ENCODE assay signal across 22 cellular contexts in the genomic region with DNA sequence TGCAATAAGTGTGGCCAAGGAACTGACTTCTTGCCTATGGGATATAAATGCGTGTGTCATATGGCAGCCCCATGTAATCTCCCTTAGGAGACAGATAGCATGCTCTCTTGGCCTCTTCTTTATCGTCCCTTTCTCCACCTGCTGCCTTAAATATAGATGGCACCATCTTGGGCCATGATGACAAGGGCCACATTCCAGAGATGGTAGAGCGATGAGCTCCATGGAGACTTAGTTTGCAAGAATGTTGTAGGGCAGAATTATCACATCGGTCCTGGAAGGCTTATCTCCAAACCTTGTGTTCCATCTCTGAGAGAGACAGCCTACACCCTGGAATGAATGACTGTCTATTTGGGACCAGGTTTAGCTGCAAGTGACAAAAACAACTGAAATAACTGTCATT.
"Had no signal": no experiment of that assay in that cellular context is flagged by ENCODE, and none has a peak within 500 bp of the region (broad histone marks: within the 10 kb centered on the region; RNA-seq: fewer than 3 reads in every experiment).

No MANE protein-coding gene starts in this region.

- H2AFZ ChIP-seq: parathyroid adenoma had no signal

- H3K4me3 Mint-ChIP-seq: effector memory CD8-positive, alpha-beta T cell; memory B cell; natural killer cell; neural crest cell; stimulated activated memory B cell treated with anti-CD40 and anti-IgM and Interleukin-4, amounts not matched to agents 10 μg/mL and 1 μg/mL and 100 μg/mL, for 72 hours had no signal

- H3K27ac Mint-ChIP-seq: effector memory CD8-positive, alpha-beta T cell; memory B cell; natural killer cell; progenitor cell of endocrine pancreas; stimulated activated memory B cell treated with anti-CD40 and anti-IgM and Interleukin-4, amounts not matched to agents 10 μg/mL and 1 μg/mL and 100 μg/mL, for 72 hours had no signal

- H3K27me3 Mint-ChIP-seq: effector memory CD8-positive, alpha-beta T cell; memory B cell; progenitor cell of endocrine pancreas; stimulated activated memory B cell treated with anti-CD40 and anti-IgM and Interleukin-4, amounts not matched to agents 10 μg/mL and 1 μg/mL and 100 μg/mL, for 72 hours had no signal

- H3K9ac ChIP-seq: parathyroid adenoma had no signal

- H3K36me3 Mint-ChIP-seq: memory B cell; natural killer cell; stimulated activated memory B cell treated with anti-CD40 and anti-IgM and Interleukin-4, amounts not matched to agents 10 μg/mL and 1 μg/mL and 100 μg/mL, for 72 hours had no signal

- H3K36me3 ChIP-seq: right atrium auricular region, spleen, tibial artery, upper lobe of left lung had no signal

- H3K4me1 ChIP-seq: parathyroid adenoma, right atrium auricular region, testis, upper lobe of left lung had no signal

- H3K4me1 Mint-ChIP-seq: memory B cell; natural killer cell; stimulated activated memory B cell treated with anti-CD40 and anti-IgM and Interleukin-4, amounts not matched to agents 10 μg/mL and 1 μg/mL and 100 μg/mL, for 72 hours had no signal

- DNase-seq: cerebellar nuclear complex; cortex of kidney; effector memory CD8-positive, alpha-beta T cell; erythroblast; midbrain; natural killer cell; spleen; stimulated activated CD4-positive, alpha-beta T cell treated with anti-CD3 and anti-CD28 coated beads, Interleukin-4, amount 100 ng/mL, for 4 hours; stimulated activated naive CD8-positive, alpha-beta T cell treated with anti-CD3 and anti-CD28 coated beads, Interleukin-15, Interleukin-2, amounts not matched to agents 100 U/mL and 50 U/mL, for 24 hours; substantia nigra; testis; tibial artery; upper lobe of left lung had no signal

- H3K27me3 ChIP-seq: right atrium auricular region, spleen, testis, tibial artery, upper lobe of left lung had no signal

- H3K79me2 ChIP-seq: parathyroid adenoma had no signal

- H3K9me3 ChIP-seq: right atrium auricular region, spleen, testis, tibial artery had no signal

- H3K4me3 ChIP-seq: lung, right atrium auricular region, skin epidermis, spleen, testis, tibial artery, upper lobe of left lung had no signal

- H3K9me3 Mint-ChIP-seq: memory B cell; natural killer cell; stimulated activated memory B cell treated with anti-CD40 and anti-IgM and Interleukin-4, amounts not matched to agents 10 μg/mL and 1 μg/mL and 100 μg/mL, for 72 hours had no signal

- ATAC-seq: effector memory CD8-positive, alpha-beta T cell; left lobe of liver; natural killer cell; stimulated activated memory B cell treated with anti-CD40 and anti-IgM and Interleukin-4, amounts not matched to agents 10 μg/mL and 1 μg/mL and 100 μg/mL, for 72 hours; stimulated activated naive CD8-positive, alpha-beta T cell treated with anti-CD3 and anti-CD28 coated beads, Interleukin-15, Interleukin-2, amounts not matched to agents 100 U/mL and 50 U/mL, for 24 hours had no signal

- H3K27ac ChIP-seq: parathyroid adenoma, right atrium auricular region, spleen, testis, tibial artery, upper lobe of left lung had no signal
